32 cellular contexts compared by ENCODE assay signal in genomic region chr18:30034818-30035217, GRCh38.
"Had no signal": no experiment of that assay in that cellular context is flagged by ENCODE, and none has a peak within 500 bp of the region (broad histone marks: within the 10 kb centered on the region; RNA-seq: fewer than 3 reads in every experiment).

No MANE protein-coding gene starts in this region.

- ATAC-seq: activated naive CD4-positive, alpha-beta T cell treated with anti-CD3 and anti-CD28 coated beads, Interleukin-2, amount 50 U/mL, for 72 hours; activated naive CD8-positive, alpha-beta T cell treated with anti-CD3 and anti-CD28 coated beads, Interleukin-2, amount 50 U/mL, for 24 hours; activated T-cell treated with anti-CD3 and anti-CD28 coated beads, Interleukin-2, amount 50 U/mL, for 4 hours; activated T-cell treated with anti-CD3 and anti-CD28 coated beads, Interleukin-2, amount 50 U/mL, for 72 hours; activated T-helper 17 cell treated with anti-CD3 and anti-CD28 coated beads, Interleukin-2, amount 50 U/mL, for 72 hours; body of pancreas had no signal

- H3K4me3 ChIP-seq: adrenal gland, ascending aorta, body of pancreas, breast epithelium, cardiac muscle cell had no signal

- H3K9me3 ChIP-seq: adrenal gland, ascending aorta, body of pancreas had no signal

- FAIRE-seq: astrocyte, bronchial epithelial cell had no signal

- H3K4me1 ChIP-seq: adrenal gland, ascending aorta, body of pancreas, breast epithelium had no signal

- H3K27ac ChIP-seq: adrenal gland, ascending aorta, body of pancreas, brain microvascular endothelial cell, breast epithelium, cardiac muscle cell had no signal

- H3K36me3 ChIP-seq: adrenal gland, ascending aorta, brain microvascular endothelial cell, breast epithelium, cardiac muscle cell had no signal

- DNase-seq: activated effector memory CD4-positive, alpha-beta T cell treated with anti-CD3 and anti-CD28 coated beads, Interleukin-2, amount 50 U/mL, for 16 hours; activated effector memory CD4-positive, alpha-beta T cell treated with Interleukin-2 at 50 U/mL for 16 hours; activated gamma-delta T cell; activated gamma-delta T cell treated with Interleukin-2 at 50 U/mL for 16 hours; activated naive CD4-positive, alpha-beta T cell; activated naive CD4-positive, alpha-beta T cell treated with anti-CD3 and anti-CD28 coated beads for 36 hours; activated naive CD4-positive, alpha-beta T cell treated with anti-CD3 and anti-CD28 coated beads, Interleukin-2, amount 10 ng/mL, durations not matched to agents 7 days and 5 days; activated naive CD4-positive, alpha-beta T cell treated with anti-CD3 and anti-CD28 coated beads, Interleukin-2, amount 50 U/mL, for 16 hours; activated naive CD4-positive, alpha-beta T cell treated with Interleukin-2 at 50 U/mL for 16 hours; activated naive CD8-positive, alpha-beta T cell treated with anti-CD3 and anti-CD28 coated beads for 36 hours; activated naive CD8-positive, alpha-beta T cell treated with anti-CD3 and anti-CD28 coated beads, Interleukin-2, amount 10 ng/mL, durations not matched to agents 7 days and 5 days; activated naive CD8-positive, alpha-beta T cell treated with anti-CD3 and anti-CD28 coated beads, Interleukin-2, amount 50 U/mL, for 24 hours; activated T-cell treated with anti-CD3 and anti-CD28 coated beads, Interleukin-2, amount 50 U/mL, for 4 hours; activated T-cell treated with anti-CD3 and anti-CD28 coated beads, Interleukin-2, amount 50 U/mL, for 48 hours; activated T-cell treated with anti-CD3 and anti-CD28 coated beads, Interleukin-2, amount 50 U/mL, for 72 hours; adrenal gland; amniotic stem cell; amygdala; anterior cingulate cortex; aorta; body of pancreas; brain microvascular endothelial cell; caudate nucleus; central memory CD4-positive, alpha-beta T cell; cerebellar nuclear complex had no signal
